In the genomic region with DNA sequence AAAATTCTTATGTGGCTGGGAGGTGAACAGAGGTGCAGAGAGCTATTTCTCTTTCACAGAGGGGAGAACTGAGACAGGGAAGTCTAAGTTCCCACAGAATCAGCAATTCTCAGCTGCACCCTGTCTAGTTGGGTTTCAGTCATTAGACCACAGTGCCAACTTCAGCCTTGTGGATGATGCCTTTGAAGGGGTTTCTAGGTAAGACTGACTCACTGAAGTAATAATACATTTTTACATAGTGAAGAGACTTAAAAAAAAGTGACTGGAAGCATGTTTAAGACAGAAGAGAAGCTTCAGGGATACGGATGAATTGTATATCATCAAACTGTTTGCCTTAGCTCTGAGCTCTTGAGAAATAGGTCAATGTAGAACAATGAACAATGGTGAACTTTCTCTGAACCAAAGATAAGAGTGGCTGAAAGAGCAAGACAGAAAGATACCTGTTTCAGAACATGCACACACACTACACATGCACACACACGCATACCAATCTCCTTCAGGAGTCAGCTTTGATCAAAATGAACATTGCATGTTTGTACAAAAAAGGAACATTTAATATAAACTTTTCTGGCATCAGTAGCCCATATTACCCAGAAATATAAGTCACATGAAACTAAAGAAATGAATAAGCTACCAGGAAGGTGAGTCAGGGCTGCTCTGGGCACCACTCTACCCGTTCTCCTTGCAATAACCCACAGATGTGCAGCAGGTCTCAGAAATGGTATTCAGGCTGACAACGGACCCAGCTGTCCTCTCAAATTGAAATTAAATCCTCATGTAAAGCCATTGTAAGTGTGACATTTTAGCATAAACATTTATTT, we compare ENCODE assay signal across 9 cellular contexts. TPM values are rescaled to one million over a fixed set of nuclear protein-coding genes. Genes with fewer than 3 reads are reported as not detected.
DNase-seq lines count a peak whose midpoint lies in the region; ATAC-seq, FAIRE-seq and TF ChIP-seq lines count a peak whose summit lies in the region.
"Had no signal": no experiment of that assay in that cellular context is flagged by ENCODE, and none has a peak within 500 bp of the region (broad histone marks: within the 10 kb centered on the region; RNA-seq: fewer than 3 reads in every experiment).

No MANE protein-coding gene starts in this region.

- H3K4me2 ChIP-seq in KMS-11: peak overlapping the region; percentile 78
- no peak overlapping the region for H3K4me2 ChIP-seq in K562 (ENCODE audit: insufficient read depth, low read length)

- no peak overlapping the region for H2AFZ ChIP-seq in KMS-11 (ENCODE audit: low read depth)
- H2AFZ ChIP-seq in K562 (ENCODE audit: low read depth, low read length): peak overlapping the region; percentile 18; the same call in 1 of the 2 replicates

- no peak for DNase-seq in K562 (ENCODE audit: extremely low read depth in 1 of 4, low spot score in 3 of 4)
- peak; percentile 44 for DNase-seq in retina
- DNase-seq in colonic mucosa: no peak
- DNase-seq in lower leg skin (ENCODE audit: low spot score in 2 of 2): no peak
- DNase-seq: NCI-H1694 treated with DMSO at 0.1 percent for 48 hours had no signal

- TF ChIP-seq CTCF in KMS-11 (conservative IDR thresholded peaks at IDR 0.05; ENCODE audit: low read depth, low read length): no peak
- TF ChIP-seq CTCF in K562 (IDR thresholded peaks at IDR 0.05 in 2 of 3, conservative IDR thresholded peaks at IDR 0.05 in 1 of 3; ENCODE audit: insufficient read depth in 2 of 3, low read depth in 1 of 3, low read length in 3 of 3): no peak
- no peak for TF ChIP-seq CTCF in colonic mucosa (IDR thresholded peaks at IDR 0.05)
- TF ChIP-seq CTCF in lower leg skin (IDR thresholded peaks at IDR 0.05): no peak

- TF ChIP-seq POLR2A in K562 (conservative IDR thresholded peaks at IDR 0.05) (no peak), lower leg skin (IDR thresholded peaks at IDR 0.05) (no peak)

- ATAC-seq in GM18868 (IDR thresholded peaks at IDR 0.05; ENCODE audit: unreplicated experiment) (peak; percentile 90), K562 (no peak), HG02973 (IDR thresholded peaks at IDR 0.05; ENCODE audit: unreplicated experiment) (no peak)

- H3K27me3 ChIP-seq in KMS-11 (ENCODE audit: insufficient read depth, low read depth): no peaks in the 10 kb centered on the region
- H3K27me3 ChIP-seq in K562 (ENCODE audit: control insufficient read depth in 2 of 2, insufficient read depth in 2 of 2, low read length in 2 of 2): no peaks in the 10 kb centered on the region; a peak in 2 of 5 replicates
- no peaks in the 10 kb centered on the region for H3K27me3 ChIP-seq in colonic mucosa

- peak overlapping the region; percentile 27; the same call in 1 of the 2 replicates for H3K9ac ChIP-seq in KMS-11
- H3K9ac ChIP-seq in K562 (ENCODE audit: insufficient read depth in 1 of 2, low read depth in 2 of 2, low read length in 2 of 2): no peak overlapping the region
- H3K9ac ChIP-seq in colonic mucosa (ENCODE audit: low read depth in 2 of 2, low read length in 2 of 2): no peak overlapping the region

- no peak for TF ChIP-seq EP300 in K562 (IDR thresholded peaks at IDR 0.05; ENCODE audit: low read length)

- CTCF ChIA-PET in K562 (lab: Yijun Ruan, JAX; ENCODE audit: low intra/inter-chr PET ratio): no interaction called here

- H3K4me1 ChIP-seq in KMS-11 (ENCODE audit: low read depth, poor library complexity, severe bottlenecking): peaks cover 25% of the 10 kb centered on the region
- H3K4me1 ChIP-seq in K562 (replicated peaks in 1 of 2; ENCODE audit: control insufficient read depth in 2 of 2, insufficient read depth in 2 of 2, low read length in 2 of 2): no peaks in the 10 kb centered on the region
- H3K4me1 ChIP-seq in colonic mucosa: no peaks in the 10 kb centered on the region

- no peaks in the 10 kb centered on the region for H3K9me1 ChIP-seq in K562 (ENCODE audit: control insufficient read depth, insufficient read depth, low read length)

- POLR2A ChIA-PET in K562 (lab: Yijun Ruan, JAX): interaction anchor here (0.5 kb wide), 2 partner anchors 230 to 249 kb away, joined by 3 to 6 read pairs; no protein-coding TSS in a partner anchor

- in situ Hi-C loops in K562 (cut with MboI): no loop called here

- no peaks in the 10 kb centered on the region for H3K79me2 ChIP-seq in KMS-11 (ENCODE audit: insufficient read depth, low read depth)
- no peaks in the 10 kb centered on the region for H3K79me2 ChIP-seq in K562 (ENCODE audit: control insufficient read depth, insufficient read depth, low read length)

- BruUV-seq in K562 (replicated peaks; lab: Mats Ljungman, UMichigan): no TSS peak

- H4K20me1 ChIP-seq in KMS-11 (ENCODE audit: insufficient read depth): no peaks in the 10 kb centered on the region
- H4K20me1 ChIP-seq in K562 (replicated peaks; ENCODE audit: control insufficient read depth, insufficient read depth, low read length): no peaks in the 10 kb centered on the region

- TF ChIP-seq RAD21 in K562 (CRISPR knock-in tag; conservative IDR thresholded peaks at IDR 0.05 in 1 of 2, IDR thresholded peaks at IDR 0.05 in 1 of 2): no peak

- H3K27ac ChIP-seq in KMS-11 (peak overlapping the region; percentile 79), K562 (ENCODE audit: extremely low read depth, low read depth, low read length) (no peak overlapping the region), colonic mucosa (no peak overlapping the region)

- intact Hi-C loops in K562 (cut with micrococcal nuclease): no loop called here
- intact Hi-C loops in colonic mucosa (cut with DNase I): no loop called here
- intact Hi-C loops in lower leg skin (cut with DNase I; ENCODE audit: low total_unique reads): no loop called here

- H3K4me3 ChIP-seq in KMS-11 (IDR thresholded peaks at IDR 0.05; ENCODE audit: insufficient read depth, low read depth, low read length) (no peak overlapping the region), K562 (no peak overlapping the region), colonic mucosa (no peak overlapping the region), lower leg skin (ENCODE audit: low read depth, poor library complexity, severe bottlenecking) (no peak overlapping the region)

- no peak for FAIRE-seq in K562 (lab: Jason Lieb, UNC)
- FAIRE-seq: TTC549 had no signal

- H3K36me3 ChIP-seq in KMS-11 (ENCODE audit: insufficient read depth) (no peaks in the 10 kb centered on the region), K562 (ENCODE audit: control insufficient read depth, insufficient read depth, low read length) (no peaks in the 10 kb centered on the region), colonic mucosa (no peaks in the 10 kb centered on the region)

- H3K9me3 ChIP-seq in K562 (replicated peaks; ENCODE audit: control insufficient read depth, insufficient read depth, low read depth, low read length) (no peaks in the 10 kb centered on the region), colonic mucosa (no peaks in the 10 kb centered on the region)

- 60% methylated on average over 4 of the region's 4 CpGs for WGBS in K562 (ENCODE audit: insufficient coverage, low coverage, missing lambda C conversion rate)
- WGBS in lower leg skin, 2 donors: 51 to 57% methylated on average over 4 of the region's 4 CpGs

TF ChIP-seq in K562, 482 proteins besides CTCF, POLR2A, EP300 and RAD21 (continues in another document):
- TF ChIP-seq, protein P1, sequence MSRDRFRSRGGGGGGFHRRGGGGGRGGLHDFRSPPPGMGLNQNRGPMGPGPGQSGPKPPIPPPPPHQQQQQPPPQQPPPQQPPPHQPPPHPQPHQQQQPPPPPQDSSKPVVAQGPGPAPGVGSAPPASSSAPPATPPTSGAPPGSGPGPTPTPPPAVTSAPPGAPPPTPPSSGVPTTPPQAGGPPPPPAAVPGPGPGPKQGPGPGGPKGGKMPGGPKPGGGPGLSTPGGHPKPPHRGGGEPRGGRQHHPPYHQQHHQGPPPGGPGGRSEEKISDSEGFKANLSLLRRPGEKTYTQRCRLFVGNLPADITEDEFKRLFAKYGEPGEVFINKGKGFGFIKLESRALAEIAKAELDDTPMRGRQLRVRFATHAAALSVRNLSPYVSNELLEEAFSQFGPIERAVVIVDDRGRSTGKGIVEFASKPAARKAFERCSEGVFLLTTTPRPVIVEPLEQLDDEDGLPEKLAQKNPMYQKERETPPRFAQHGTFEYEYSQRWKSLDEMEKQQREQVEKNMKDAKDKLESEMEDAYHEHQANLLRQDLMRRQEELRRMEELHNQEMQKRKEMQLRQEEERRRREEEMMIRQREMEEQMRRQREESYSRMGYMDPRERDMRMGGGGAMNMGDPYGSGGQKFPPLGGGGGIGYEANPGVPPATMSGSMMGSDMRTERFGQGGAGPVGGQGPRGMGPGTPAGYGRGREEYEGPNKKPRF (IDR thresholded peaks at IDR 0.05; ENCODE audit: low read depth, low read length): no peak
- no peak for TF ChIP-seq ZKSCAN1 (IDR thresholded peaks at IDR 0.05; ENCODE audit: low read depth, low read length)
- no peak for TF ChIP-seq ZFP30 (CRISPR knock-in tag; IDR thresholded peaks at IDR 0.05; ENCODE audit: borderline replicate concordance)
- no peak for TF ChIP-seq ZBTB8A (IDR thresholded peaks at IDR 0.05; ENCODE audit: partially characterized antibody)

RNA-seq across cellular contexts. Expression of a gene that starts 12.6 kb away (rescaled TPM):
- total RNA-seq in K562 (2011; cell fraction: chromatin; rRNA removed; ENCODE audit: low replicate concordance): 2.9 and 14.8 TPM in 2 replicates
- total RNA-seq in K562 (2011; cell fraction: nucleolus; rRNA removed): 0.67 and 2.2 TPM in 2 replicates
- total RNA-seq in K562 (2011; cell fraction: nucleoplasm; rRNA removed): 5.6 and 6.0 TPM in 2 replicates
- 6.7 TPM in 2 replicates for total RNA-seq in K562 (2014; rRNA removed)
- 15.6 and 16.5 TPM in 2 replicates for total RNA-seq in K562 (2014; rRNA removed; fragmentation: Illumina TruSeq; extraction: Trizol)
- total RNA-seq in K562 (2015; rRNA removed; fragmentation: Illumina TruSeq; extraction: Trizol): 28.1 and 31.5 TPM in 2 replicates
- 17.4 and 22.5 TPM in 2 replicates for total RNA-seq in K562 (2021)
- polyA plus RNA-seq in K562 (2011; rRNA removed): 4.7 and 25.4 TPM in 2 replicates
- polyA plus RNA-seq in K562 (2011; cell fraction: cytosol; rRNA removed): 0.85 and 9.2 TPM in 2 replicates
- polyA plus RNA-seq in K562 (2011; cell fraction: nucleus; rRNA removed): 5.6 and 40.9 TPM in 2 replicates
- polyA plus RNA-seq in K562 (2012): 20.9 and 22.7 TPM in 2 replicates
- 13.7 and 18.4 TPM in 2 replicates for polyA plus RNA-seq in K562 (2014; fragmentation: Illumina TruSeq; extraction: Trizol)
- polyA plus RNA-seq in K562 (2014; fragmentation: Nextera tagmentation; extraction: Ambion mirVana): 1 to 10 TPM; 9.4 to 9.7 TPM
- 7.4 and 8.0 TPM in 2 replicates for polyA plus RNA-seq in K562 (2014; rRNA removed)
- polyA minus RNA-seq in K562 (2011; rRNA and poly(A)+ RNA removed): 4.0 and 45.3 TPM in 2 replicates
- 2.4 and 15.2 TPM in 2 replicates for polyA minus RNA-seq in K562 (2011; cell fraction: cytosol; rRNA and poly(A)+ RNA removed)
- polyA minus RNA-seq in K562 (2011; cell fraction: nucleus; rRNA and poly(A)+ RNA removed): 5.4 and 62.8 TPM in 2 replicates
- total RNA-seq in colonic mucosa: 1 to 10 TPM; 6.1 to 8.6 TPM
- total RNA-seq in lower leg skin: 1 to 10 TPM; 1.5 to 5.0 (median 2.7) TPM
